ENCODE assay signal across 1 cellular context in genomic region chr11:44243633-44244343, GRCh38.
TF ChIP-seq lines count a peak whose summit lies in the region.

No MANE protein-coding gene starts in this region.

TF ChIP-seq in HepG2, 621 proteins besides CTCF, POLR2A, EP300 and RAD21 (continued from another document and continues in another):
- TF ChIP-seq AHDC1 (CRISPR knock-in tag; IDR thresholded peaks at IDR 0.05; ENCODE audit: borderline replicate concordance): no peak
- no peak for TF ChIP-seq NCOR1 (IDR thresholded peaks at IDR 0.05; ENCODE audit: borderline replicate concordance, low read length)
- TF ChIP-seq, protein P1, sequence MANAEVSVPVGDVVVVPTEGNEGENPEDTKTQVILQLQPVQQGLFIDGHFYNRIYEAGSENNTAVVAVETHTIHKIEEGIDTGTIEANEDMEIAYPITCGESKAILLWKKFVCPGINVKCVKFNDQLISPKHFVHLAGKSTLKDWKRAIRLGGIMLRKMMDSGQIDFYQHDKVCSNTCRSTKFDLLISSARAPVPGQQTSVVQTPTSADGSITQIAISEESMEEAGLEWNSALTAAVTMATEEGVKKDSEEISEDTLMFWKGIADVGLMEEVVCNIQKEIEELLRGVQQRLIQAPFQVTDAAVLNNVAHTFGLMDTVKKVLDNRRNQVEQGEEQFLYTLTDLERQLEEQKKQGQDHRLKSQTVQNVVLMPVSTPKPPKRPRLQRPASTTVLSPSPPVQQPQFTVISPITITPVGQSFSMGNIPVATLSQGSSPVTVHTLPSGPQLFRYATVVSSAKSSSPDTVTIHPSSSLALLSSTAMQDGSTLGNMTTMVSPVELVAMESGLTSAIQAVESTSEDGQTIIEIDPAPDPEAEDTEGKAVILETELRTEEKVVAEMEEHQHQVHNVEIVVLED (CRISPR knock-in tag; IDR thresholded peaks at IDR 0.05; ENCODE audit: borderline replicate concordance): no peak
- TF ChIP-seq ZNF562 (CRISPR knock-in tag; IDR thresholded peaks at IDR 0.05; ENCODE audit: borderline replicate concordance): no peak
- TF ChIP-seq, protein P2, sequence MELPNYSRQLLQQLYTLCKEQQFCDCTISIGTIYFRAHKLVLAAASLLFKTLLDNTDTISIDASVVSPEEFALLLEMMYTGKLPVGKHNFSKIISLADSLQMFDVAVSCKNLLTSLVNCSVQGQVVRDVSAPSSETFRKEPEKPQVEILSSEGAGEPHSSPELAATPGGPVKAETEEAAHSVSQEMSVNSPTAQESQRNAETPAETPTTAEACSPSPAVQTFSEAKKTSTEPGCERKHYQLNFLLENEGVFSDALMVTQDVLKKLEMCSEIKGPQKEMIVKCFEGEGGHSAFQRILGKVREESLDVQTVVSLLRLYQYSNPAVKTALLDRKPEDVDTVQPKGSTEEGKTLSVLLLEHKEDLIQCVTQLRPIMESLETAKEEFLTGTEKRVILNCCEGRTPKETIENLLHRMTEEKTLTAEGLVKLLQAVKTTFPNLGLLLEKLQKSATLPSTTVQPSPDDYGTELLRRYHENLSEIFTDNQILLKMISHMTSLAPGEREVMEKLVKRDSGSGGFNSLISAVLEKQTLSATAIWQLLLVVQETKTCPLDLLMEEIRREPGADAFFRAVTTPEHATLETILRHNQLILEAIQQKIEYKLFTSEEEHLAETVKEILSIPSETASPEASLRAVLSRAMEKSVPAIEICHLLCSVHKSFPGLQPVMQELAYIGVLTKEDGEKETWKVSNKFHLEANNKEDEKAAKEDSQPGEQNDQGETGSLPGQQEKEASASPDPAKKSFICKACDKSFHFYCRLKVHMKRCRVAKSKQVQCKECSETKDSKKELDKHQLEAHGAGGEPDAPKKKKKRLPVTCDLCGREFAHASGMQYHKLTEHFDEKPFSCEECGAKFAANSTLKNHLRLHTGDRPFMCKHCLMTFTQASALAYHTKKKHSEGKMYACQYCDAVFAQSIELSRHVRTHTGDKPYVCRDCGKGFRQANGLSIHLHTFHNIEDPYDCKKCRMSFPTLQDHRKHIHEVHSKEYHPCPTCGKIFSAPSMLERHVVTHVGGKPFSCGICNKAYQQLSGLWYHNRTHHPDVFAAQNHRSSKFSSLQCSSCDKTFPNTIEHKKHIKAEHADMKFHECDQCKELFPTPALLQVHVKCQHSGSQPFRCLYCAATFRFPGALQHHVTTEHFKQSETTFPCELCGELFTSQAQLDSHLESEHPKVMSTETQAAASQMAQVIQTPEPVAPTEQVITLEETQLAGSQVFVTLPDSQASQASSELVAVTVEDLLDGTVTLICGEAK (IDR thresholded peaks at IDR 0.05): no peak
- TF ChIP-seq, protein P2 (CRISPR knock-in tag; IDR thresholded peaks at IDR 0.05): peak; percentile 22; the same call in 1 of the 2 replicates
- no peak for TF ChIP-seq UBTF (CRISPR knock-in tag; IDR thresholded peaks at IDR 0.05)
- TF ChIP-seq ZNF546 (CRISPR knock-in tag; conservative IDR thresholded peaks at IDR 0.05): no peak
- peak; percentile 79 for TF ChIP-seq NR2F2 (IDR thresholded peaks at IDR 0.05; ENCODE audit: borderline replicate concordance, low read depth)
- no peak for TF ChIP-seq ZFP82 (CRISPR knock-in tag; IDR thresholded peaks at IDR 0.05; ENCODE audit: borderline replicate concordance)
- TF ChIP-seq ZNF225 (CRISPR knock-in tag; IDR thresholded peaks at IDR 0.05): no peak
- TF ChIP-seq ZNF776 (CRISPR knock-in tag; IDR thresholded peaks at IDR 0.05): no peak
- TF ChIP-seq WIZ (CRISPR knock-in tag; IDR thresholded peaks at IDR 0.05): no peak
- peak; percentile 47; the same call in 1 of the 2 replicates for TF ChIP-seq BCL6 (CRISPR knock-in tag; IDR thresholded peaks at IDR 0.05)
- TF ChIP-seq ZNF44 (CRISPR knock-in tag; IDR thresholded peaks at IDR 0.05): no peak
- no peak for TF ChIP-seq ATM (IDR thresholded peaks at IDR 0.05; ENCODE audit: borderline replicate concordance)
- TF ChIP-seq TRIM24 (CRISPR knock-in tag; IDR thresholded peaks at IDR 0.05): no peak
- no peak for TF ChIP-seq SRSF4 (IDR thresholded peaks at IDR 0.05; ENCODE audit: low read depth, low read length, poor library complexity, severe bottlenecking)
- no peak for TF ChIP-seq SOX6 (IDR thresholded peaks at IDR 0.05)
- TF ChIP-seq SOX6 (CRISPR knock-in tag; IDR thresholded peaks at IDR 0.05): peak; percentile 67
- TF ChIP-seq ZNF577 (CRISPR knock-in tag; IDR thresholded peaks at IDR 0.05; ENCODE audit: borderline replicate concordance, low read depth): no peak
- TF ChIP-seq, protein P3, sequence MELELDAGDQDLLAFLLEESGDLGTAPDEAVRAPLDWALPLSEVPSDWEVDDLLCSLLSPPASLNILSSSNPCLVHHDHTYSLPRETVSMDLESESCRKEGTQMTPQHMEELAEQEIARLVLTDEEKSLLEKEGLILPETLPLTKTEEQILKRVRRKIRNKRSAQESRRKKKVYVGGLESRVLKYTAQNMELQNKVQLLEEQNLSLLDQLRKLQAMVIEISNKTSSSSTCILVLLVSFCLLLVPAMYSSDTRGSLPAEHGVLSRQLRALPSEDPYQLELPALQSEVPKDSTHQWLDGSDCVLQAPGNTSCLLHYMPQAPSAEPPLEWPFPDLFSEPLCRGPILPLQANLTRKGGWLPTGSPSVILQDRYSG (CRISPR knock-in tag; IDR thresholded peaks at IDR 0.05): no peak
- no peak for TF ChIP-seq RAD51 (IDR thresholded peaks at IDR 0.05; ENCODE audit: borderline replicate concordance)
- no peak for TF ChIP-seq ZC3H13 (CRISPR knock-in tag; IDR thresholded peaks at IDR 0.05)
- no peak for TF ChIP-seq FOXK2 (IDR thresholded peaks at IDR 0.05)
- no peak for TF ChIP-seq SALL2 (CRISPR knock-in tag; IDR thresholded peaks at IDR 0.05)
- no peak for TF ChIP-seq ZNF678 (CRISPR knock-in tag; IDR thresholded peaks at IDR 0.05)
- TF ChIP-seq ZNF878 (CRISPR knock-in tag; IDR thresholded peaks at IDR 0.05): no peak
- no peak for TF ChIP-seq ZSCAN5A (CRISPR knock-in tag; IDR thresholded peaks at IDR 0.05; ENCODE audit: borderline replicate concordance)
- TF ChIP-seq, protein P4, sequence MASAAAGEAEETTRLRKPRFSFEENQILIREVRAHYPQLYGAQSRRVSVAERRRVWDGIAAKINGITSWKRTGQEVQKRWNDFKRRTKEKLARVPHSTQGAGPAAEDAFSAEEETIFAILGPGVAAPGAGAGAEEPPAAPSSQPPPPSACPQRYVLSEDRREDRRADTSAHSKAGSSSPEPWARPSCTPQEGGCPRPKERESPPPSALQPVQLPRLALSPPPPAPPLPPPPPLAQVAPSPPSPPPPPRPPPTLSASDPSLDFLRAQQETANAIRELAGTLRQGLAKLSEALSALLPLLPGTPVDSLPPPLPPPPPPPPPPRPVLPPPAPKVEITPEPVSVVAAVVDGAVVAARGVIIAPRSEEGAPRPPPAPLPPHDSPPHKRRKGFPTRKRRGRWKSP (CRISPR knock-in tag; IDR thresholded peaks at IDR 0.05): no peak
- TF ChIP-seq SPEN (CRISPR knock-in tag; IDR thresholded peaks at IDR 0.05; ENCODE audit: low read depth): peak; percentile 60; the same call in 1 of the 2 replicates
- no peak for TF ChIP-seq ZNF143 (CRISPR knock-in tag; IDR thresholded peaks at IDR 0.05)
- no peak for TF ChIP-seq TBX3 (IDR thresholded peaks at IDR 0.05; ENCODE audit: borderline replicate concordance)
- no peak for TF ChIP-seq MXD1 (CRISPR knock-in tag; IDR thresholded peaks at IDR 0.05)
- TF ChIP-seq HNRNPK (IDR thresholded peaks at IDR 0.05; ENCODE audit: low read depth, low read length, poor library complexity, severe bottlenecking): no peak
- 0 out of 2 replicates have a peak, but pooled peaks have one; percentile 45 for TF ChIP-seq TGIF2 (CRISPR knock-in tag; IDR thresholded peaks at IDR 0.05)
- TF ChIP-seq SATB2 (CRISPR knock-in tag; IDR thresholded peaks at IDR 0.05): no peak
- no peak for TF ChIP-seq ZNF780A (CRISPR knock-in tag; IDR thresholded peaks at IDR 0.05)
- TF ChIP-seq RNF2 (conservative IDR thresholded peaks at IDR 0.05; ENCODE audit: low read depth): no peak
- TF ChIP-seq ZNF230 (CRISPR knock-in tag; IDR thresholded peaks at IDR 0.05): no peak
- no peak for TF ChIP-seq ZNF251 (CRISPR knock-in tag; IDR thresholded peaks at IDR 0.05)
- 0 out of 2 replicates have a peak, but pooled peaks have one; percentile 49 for TF ChIP-seq ESRRA (CRISPR knock-in tag; IDR thresholded peaks at IDR 0.05; ENCODE audit: low read depth)
- TF ChIP-seq RBFOX2 (IDR thresholded peaks at IDR 0.05; ENCODE audit: low read depth, low read length): no peak
